In the genomic region with DNA sequence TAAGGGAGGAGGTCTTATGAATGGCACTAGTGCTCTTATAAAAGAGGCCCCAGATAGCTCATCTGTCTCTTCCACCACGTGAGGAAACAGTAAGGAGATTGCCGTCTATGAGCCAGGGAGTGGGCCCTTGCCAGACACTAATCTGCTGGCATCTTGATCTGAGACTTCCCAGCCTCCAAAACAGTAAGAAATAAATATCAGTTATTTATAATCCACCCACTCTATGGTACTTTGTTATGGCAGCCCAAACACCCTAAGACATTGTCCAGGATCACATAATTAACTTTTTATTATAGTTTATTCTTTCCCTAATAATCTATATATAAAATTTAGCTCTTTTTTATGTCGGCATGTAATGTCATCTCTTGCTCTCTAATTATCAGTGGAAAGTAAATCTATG, we compare ENCODE assay signal across 26 cellular contexts.
"Had no signal": no experiment of that assay in that cellular context is flagged by ENCODE, and none has a peak within 500 bp of the region (broad histone marks: within the 10 kb centered on the region; RNA-seq: fewer than 3 reads in every experiment).

No MANE protein-coding gene starts in this region.

- H3K27ac ChIP-seq: coronary artery, esophagus squamous epithelium, gastrocnemius medialis, heart right ventricle, left lung, lower lobe of right lung had no signal

- H3K4me3 ChIP-seq: coronary artery, dorsolateral prefrontal cortex, esophagus squamous epithelium, gastrocnemius medialis, heart right ventricle, left lung, lower lobe of right lung, mucosa of descending colon had no signal

- DNase-seq: dermis blood vessel endothelial cell; dorsolateral prefrontal cortex; effector CD4-positive, alpha-beta T cell; effector memory CD4-positive, alpha-beta T cell; esophagus squamous epithelium; foreskin fibroblast; foreskin melanocyte; gastrocnemius medialis; glutamatergic neuron; head of caudate nucleus; heart right ventricle; hippocampal formation; left cardiac atrium; left lung; left ventricle myocardium superior; lower lobe of right lung; mesenchymal stem cell; mucosa of descending colon; naive B cell had no signal

- ATAC-seq: esophagus mucosa, gastrocnemius medialis, heart right ventricle, left cardiac atrium, left lung, left ventricle myocardium superior, lower lobe of right lung, mucosa of descending colon had no signal

- H3K27ac Mint-ChIP-seq: mesothelial cell of epicardium had no signal

- H3K27me3 ChIP-seq: dorsolateral prefrontal cortex, esophagus squamous epithelium, gastrocnemius medialis, heart right ventricle, left lung had no signal

- H3K4me3 Mint-ChIP-seq: mesothelial cell of epicardium, naive B cell had no signal

- H3K36me3 ChIP-seq: esophagus squamous epithelium, gastrocnemius medialis, heart right ventricle, left lung, lower lobe of right lung had no signal

- FAIRE-seq: colon, endothelial cell of umbilical vein, islet of Langerhans, keratinocyte had no signal

- H3K9me3 ChIP-seq: esophagus squamous epithelium, gastrocnemius medialis, heart right ventricle, left lung, lower lobe of right lung, mucosa of descending colon had no signal

- H3K4me1 ChIP-seq: lower lobe of right lung had no signal

- H3K36me3 Mint-ChIP-seq: mesothelial cell of epicardium, naive B cell had no signal
